ENCODE assay signal across 13 cellular contexts in the genomic region with DNA sequence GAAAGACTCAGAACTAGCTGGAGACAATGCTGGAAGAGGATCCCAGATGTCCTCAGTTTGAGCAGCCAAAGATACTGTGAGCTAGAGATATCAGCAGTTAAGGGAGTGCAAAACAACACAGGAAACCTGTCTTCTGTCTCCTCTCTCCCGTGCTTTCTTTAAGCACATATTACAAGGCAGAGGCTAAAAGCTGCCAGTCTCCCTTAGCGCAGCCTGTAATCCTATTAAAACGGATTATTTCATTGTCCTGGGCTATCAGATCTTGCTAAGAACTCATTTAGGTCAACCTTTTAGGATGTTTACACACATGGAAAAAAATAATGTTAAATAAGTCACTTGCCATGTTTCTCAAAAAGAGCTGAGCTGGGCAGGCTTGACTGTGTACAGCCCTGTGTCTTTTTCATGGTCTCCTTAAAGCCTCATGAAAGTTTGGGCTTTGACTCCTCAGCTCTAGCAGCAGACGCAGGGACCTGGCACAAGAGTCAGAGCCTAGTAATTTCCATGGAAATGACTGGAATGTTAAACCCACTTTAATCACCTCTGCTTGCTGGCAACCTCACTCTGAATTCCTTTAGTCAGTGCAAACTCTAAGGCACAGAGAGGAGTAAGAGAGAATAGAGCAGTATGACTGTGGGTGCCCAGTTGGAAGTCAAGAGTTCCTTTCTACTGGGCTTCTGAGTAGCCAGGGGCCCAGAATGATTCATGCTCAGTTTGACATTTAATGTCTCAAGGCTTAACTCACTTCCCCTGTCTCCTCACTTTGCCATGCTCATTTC.
DNase-seq lines count a peak whose midpoint lies in the region; ATAC-seq and TF ChIP-seq lines count a peak whose summit lies in the region.
"Had no signal": no experiment of that assay in that cellular context is flagged by ENCODE, and none has a peak within 500 bp of the region (broad histone marks: within the 10 kb centered on the region; RNA-seq: fewer than 3 reads in every experiment).

No MANE protein-coding gene starts in this region.

- peaks cover 16% of the 10 kb centered on the region for H3K9me3 Mint-ChIP-seq in central memory CD8-positive, alpha-beta T cell
- peaks cover 9% of the 10 kb centered on the region for H3K9me3 Mint-ChIP-seq in mesothelial cell of epicardium

- H2AFZ ChIP-seq in PC-9: no peak overlapping the region

- no TSS peak for BruUV-seq in PC-9 (replicated peaks; lab: Mats Ljungman, UMichigan)

- H3K4me1 ChIP-seq in NT2/D1 (ENCODE audit: insufficient read depth, insufficient read length) (no peaks in the 10 kb centered on the region), PC-9 (replicated peaks; ENCODE audit: insufficient read depth) (no peaks in the 10 kb centered on the region)
- H3K4me1 ChIP-seq: transverse colon had no signal

- intact Hi-C loops in PC-9 (cut with micrococcal nuclease; ENCODE audit: unreplicated experiment): no loop called here

- peak; percentile 28 for ATAC-seq in central memory CD8-positive, alpha-beta T cell (replicated peaks; ENCODE audit: extremely low read depth, poor library complexity, severe bottlenecking)
- ATAC-seq in HG02623 (IDR thresholded peaks at IDR 0.05; ENCODE audit: unreplicated experiment): no peak
- ATAC-seq: activated CD4-positive, alpha-beta T cell treated with anti-CD3 and anti-CD28 coated beads for 36 hours had no signal

- POLR2A ChIA-PET in PC-9 (lab: Charles Lee; ENCODE audit: unreplicated experiment): no interaction called here

- peak; percentile 86 for DNase-seq in ELR (ENCODE audit: low read depth)
- DNase-seq in NT2/D1 (ENCODE audit: low read depth, low spot score): peak; percentile 67
- DNase-seq in central memory CD8-positive, alpha-beta T cell (ENCODE audit: low spot score in 2 of 2): no peak
- no peak for DNase-seq in mesothelial cell of epicardium (ENCODE audit: low spot score in 2 of 2, unreplicated experiment in 2 of 2)
- DNase-seq in activated effector memory CD4-positive, alpha-beta T cell treated with anti-CD3 and anti-CD28 coated beads, Interleukin-2, amount 50 U/mL, for 16 hours: no peak
- DNase-seq in SHP77 treated with DMSO at 0.1 percent for 48 hours (lab: John Stamatoyannopoulos, UW): no peak
- DNase-seq in PC-9: no peak
- DNase-seq: activated CD4-positive, alpha-beta T cell treated with anti-CD3 and anti-CD28 coated beads for 36 hours; DMS79; NCI-H1417 treated with DMSO at 0.1 percent for 48 hours; RPMI8226; transverse colon had no signal

- H3K9me3 ChIP-seq in NT2/D1 (ENCODE audit: insufficient read depth, low read length): no peaks in the 10 kb centered on the region
- H3K9me3 ChIP-seq in PC-9 (ENCODE audit: insufficient read depth, low read depth): no peaks in the 10 kb centered on the region
- H3K9me3 ChIP-seq: transverse colon had no signal

- peaks cover 19% of the 10 kb centered on the region for H3K27me3 Mint-ChIP-seq in central memory CD8-positive, alpha-beta T cell
- peaks cover 7% of the 10 kb centered on the region for H3K27me3 Mint-ChIP-seq in mesothelial cell of epicardium (ENCODE audit: low read depth)

- H3K4me1 Mint-ChIP-seq in central memory CD8-positive, alpha-beta T cell: peaks cover 7% of the 10 kb centered on the region
- peaks cover 12% of the 10 kb centered on the region for H3K4me1 Mint-ChIP-seq in mesothelial cell of epicardium

- H3K36me3 Mint-ChIP-seq in central memory CD8-positive, alpha-beta T cell (ENCODE audit: insufficient read depth): no peaks in the 10 kb centered on the region
- no peaks in the 10 kb centered on the region for H3K36me3 Mint-ChIP-seq in mesothelial cell of epicardium

- TF ChIP-seq CTCF in mesothelial cell of epicardium (IDR thresholded peaks at IDR 0.05; ENCODE audit: unreplicated experiment) (no peak), PC-9 (conservative IDR thresholded peaks at IDR 0.05) (no peak)

- no peak overlapping the region for H3K9ac ChIP-seq in NT2/D1 (ENCODE audit: insufficient read length, low read depth)

- H3K4me3 ChIP-seq in NT2/D1 (ENCODE audit: insufficient read length, low read depth) (no peak overlapping the region), PC-9 (no peak overlapping the region)
- H3K4me3 ChIP-seq: transverse colon had no signal

- no peak overlapping the region for H3K27ac ChIP-seq in PC-9
- H3K27ac ChIP-seq: transverse colon had no signal

- CTCF ChIA-PET in PC-9 (lab: Charles Lee): no interaction called here

- no peaks in the 10 kb centered on the region; the same call in 1 of the 2 replicates for H4K20me1 ChIP-seq in PC-9 (ENCODE audit: insufficient read depth)

- no peaks in the 10 kb centered on the region for H3K9me2 ChIP-seq in PC-9 (ENCODE audit: insufficient read depth)

- no peaks in the 10 kb centered on the region for H3K79me2 ChIP-seq in PC-9 (ENCODE audit: low read depth)

- H3K4me3 Mint-ChIP-seq in central memory CD8-positive, alpha-beta T cell: no peak overlapping the region
- H3K4me3 Mint-ChIP-seq in mesothelial cell of epicardium: no peak overlapping the region
- H3K4me3 Mint-ChIP-seq: activated CD4-positive, alpha-beta T cell treated with anti-CD3 and anti-CD28 coated beads for 36 hours had no signal

- no peak overlapping the region for H3K4me2 ChIP-seq in PC-9

- H3K27ac Mint-ChIP-seq in central memory CD8-positive, alpha-beta T cell (ENCODE audit: low read depth): no peak overlapping the region
- peak overlapping the region; percentile 65 for H3K27ac Mint-ChIP-seq in mesothelial cell of epicardium
- H3K27ac Mint-ChIP-seq: activated CD4-positive, alpha-beta T cell treated with anti-CD3 and anti-CD28 coated beads for 36 hours had no signal

- H3F3A ChIP-seq in PC-9 (ENCODE audit: insufficient read depth, low read depth): no peaks in the 10 kb centered on the region

- H3K36me3 ChIP-seq in NT2/D1 (ENCODE audit: insufficient read depth, insufficient read length, low read length) (no peaks in the 10 kb centered on the region), PC-9 (ENCODE audit: low read depth) (no peaks in the 10 kb centered on the region)
- H3K36me3 ChIP-seq: transverse colon had no signal

- H3K27me3 ChIP-seq in NT2/D1 (ENCODE audit: insufficient read depth, insufficient read length) (no peaks in the 10 kb centered on the region), PC-9 (ENCODE audit: insufficient read depth, low read depth) (no peaks in the 10 kb centered on the region)
- H3K27me3 ChIP-seq: transverse colon had no signal

Comparison
In these comparisons a context has a peak if more than half of its experiments do, and no peak if none do; other contexts are left out.
1. DNase-seq: peak in ELR (single experiment) and NT2/D1 (single experiment); none in central memory CD8-positive, alpha-beta T cell (0 of 2), mesothelial cell of epicardium (0 of 2), activated effector memory CD4-positive, alpha-beta T cell treated with anti-CD3 and anti-CD28 coated beads, Interleukin-2, amount 50 U/mL, for 16 hours (single experiment), SHP77 treated with DMSO at 0.1 percent for 48 hours (single experiment) and PC-9 (0 of 2).